18 cellular contexts compared by ENCODE assay signal in genomic region chr4:8289151-8289750, GRCh38. TPM values are rescaled to one million over a fixed set of nuclear protein-coding genes. Genes with fewer than 3 reads are reported as not detected.
"Had no signal": no experiment of that assay in that cellular context is flagged by ENCODE, and none has a peak within 500 bp of the region (broad histone marks: within the 10 kb centered on the region; RNA-seq: fewer than 3 reads in every experiment).

No MANE protein-coding gene starts in this region.

- H3K36me3 ChIP-seq: ascending aorta, breast epithelium, gastrocnemius medialis, thyroid gland had no signal

- H3K9me3 ChIP-seq: ascending aorta, breast epithelium, gastrocnemius medialis, thyroid gland, vagina had no signal

- H3K27me3 ChIP-seq: ascending aorta, breast epithelium, dorsolateral prefrontal cortex, gastrocnemius medialis, thyroid gland, vagina had no signal

- H3K4me3 ChIP-seq: ascending aorta, breast epithelium, dorsolateral prefrontal cortex, gastrocnemius medialis, thyroid gland, vagina had no signal

- DNase-seq: activated CD4-positive, alpha-beta T cell treated with anti-CD3 and anti-CD28 coated beads, Interleukin-2, amount 50 U/mL, for 48 hours; activated naive CD4-positive, alpha-beta T cell treated with anti-CD3 and anti-CD28 coated beads for 36 hours; activated naive CD8-positive, alpha-beta T cell treated with anti-CD3 and anti-CD28 coated beads, Interleukin-2, amount 50 U/mL, for 24 hours; erythroblast; mesendoderm; occipital lobe; stimulated activated CD4-positive, alpha-beta T cell treated with anti-CD3 and anti-CD28 coated beads, Interleukin-2, amount 100 ng/mL, for 48 hours; thyroid gland had no signal

- ATAC-seq: activated naive CD8-positive, alpha-beta T cell treated with anti-CD3 and anti-CD28 coated beads, Interleukin-2, amount 50 U/mL, for 24 hours; gastrocnemius medialis; left lobe of liver; natural killer cell treated with Interleukin-12 subunit alpha and Interleukin-12 subunit beta and Interleukin-15 and Interleukin-18, amount 100 ng/mL, for 72 hours; stimulated activated memory B cell treated with anti-CD40 and anti-IgM and Interleukin-4, amounts not matched to agents 10 μg/mL and 1 μg/mL and 100 μg/mL, for 72 hours had no signal

- H3K4me1 ChIP-seq: ascending aorta, breast epithelium, gastrocnemius medialis, thyroid gland, vagina had no signal

- H3K27ac ChIP-seq: ascending aorta, breast epithelium, dorsolateral prefrontal cortex, gastrocnemius medialis, thyroid gland, vagina, VCaP had no signal

RNA-seq across cellular contexts. Expression of gene HTRA3, which starts 19.7 kb away (rescaled TPM):
- total RNA-seq: activated naive CD4-positive, alpha-beta T cell treated with anti-CD3 and anti-CD28 coated beads for 36 hours; natural killer cell treated with Interleukin-12 subunit alpha and Interleukin-12 subunit beta and Interleukin-15 and Interleukin-18, amount 100 ng/mL, for 72 hours; T-helper 1 cell treated with Interleukin-12 subunit alpha and Interleukin-12 subunit beta and Interleukin-4 antibody, amounts not matched to agents 30 ng/mL and 1 ng/mL, for 36 hours had no signal
